Comparison of ENCODE assay signal across 8 cellular contexts in genomic region chr7:155457544-155458316, GRCh38. TPM values are rescaled to one million over a fixed set of nuclear protein-coding genes. Genes with fewer than 3 reads are reported as not detected.
DNase-seq lines count a peak whose midpoint lies in the region; ATAC-seq, FAIRE-seq and TF ChIP-seq lines count a peak whose summit lies in the region.

TSS of gene EN2 (plus strand) at chr7:155458129. CDS start at chr7:155458378, 249 bp downstream.

- no peak within 1 kb of the TSS for H3K27ac ChIP-seq in CD4-positive, alpha-beta T cell (ENCODE audit: low read depth, low read length)
- H3K27ac ChIP-seq in neural progenitor cell = no peak within 1 kb of the TSS

- no peaks in the 10 kb centered on the region for H3K9me3 Mint-ChIP-seq in CD4-positive, alpha-beta T cell
- no peaks in the 10 kb centered on the region for H3K9me3 Mint-ChIP-seq in endothelial cell (ENCODE audit: unreplicated experiment)
- peaks cover 4% of the 10 kb centered on the region for H3K9me3 Mint-ChIP-seq in neural progenitor cell

- ATAC-seq in CD4-positive, alpha-beta T cell (ENCODE audit: poor library complexity) = no peak
- ATAC-seq in HG03520 (IDR thresholded peaks at IDR 0.05; ENCODE audit: unreplicated experiment) (no peak), HG02970 (IDR thresholded peaks at IDR 0.05; ENCODE audit: low FRiP score, unreplicated experiment) (no peak)

- H3K4me2 ChIP-seq in neural progenitor cell = peak within 1 kb of the TSS; percentile 54

- peaks cover 3% of the 10 kb centered on the region for H3K4me1 ChIP-seq in neural progenitor cell

- no peak for FAIRE-seq in H54 (lab: Jason Lieb, UNC)

- H3F3A ChIP-seq in neural progenitor cell (ENCODE audit: low read depth) = peaks cover 8% of the 10 kb centered on the region

- H3K4me3 Mint-ChIP-seq in CD4-positive, alpha-beta T cell = peak within 1 kb of the TSS; percentile 76
- peak within 1 kb of the TSS; percentile 83 for H3K4me3 Mint-ChIP-seq in endothelial cell (ENCODE audit: unreplicated experiment)
- peak within 1 kb of the TSS; percentile 96 for H3K4me3 Mint-ChIP-seq in neural progenitor cell

- DNase-seq in CD4-positive, alpha-beta T cell = no peak
- peak; percentile 21 for DNase-seq in MG63
- DNase-seq in endothelial cell (ENCODE audit: low spot score) = no peak
- DNase-seq in neural progenitor cell (ENCODE audit: low spot score) = peak; percentile 57
- DNase-seq in H54 (ENCODE audit: insufficient read length, low spot score) = no peak
- no peak for DNase-seq in NOMO-1 treated with DMSO at 0.1 percent for 48 hours (lab: John Stamatoyannopoulos, UW; ENCODE audit: unreplicated experiment)

- H2AFZ ChIP-seq in neural progenitor cell (replicated peaks) = no peak within 1 kb of the TSS

- POLR2A ChIA-PET in CD4-positive, alpha-beta T cell (lab: Charles Lee) = no interaction called here

- H3K4me3 ChIP-seq in MG63 (peak within 1 kb of the TSS; percentile 51), neural progenitor cell (no peak within 1 kb of the TSS)

- H4K20me1 ChIP-seq in neural progenitor cell (ENCODE audit: low read depth) = peaks cover 94% of the 10 kb centered on the region

- no peak for TF ChIP-seq POLR2A in H54 (IDR thresholded peaks at IDR 0.05; ENCODE audit: low read depth, low read length)

- peaks cover 71% of the 10 kb centered on the region for H3K27me3 Mint-ChIP-seq in CD4-positive, alpha-beta T cell
- H3K27me3 Mint-ChIP-seq in endothelial cell (ENCODE audit: unreplicated experiment) (peaks cover 36% of the 10 kb centered on the region), neural progenitor cell (ENCODE audit: insufficient read depth, low read depth) (peaks cover 69% of the 10 kb centered on the region)

- no peak within 1 kb of the TSS for H3K9ac ChIP-seq in neural progenitor cell

- no peak for TF ChIP-seq CTCF in CD4-positive, alpha-beta T cell (IDR thresholded peaks at IDR 0.05)
- TF ChIP-seq CTCF in endothelial cell (IDR thresholded peaks at IDR 0.05; ENCODE audit: unreplicated experiment) (no peak), neural progenitor cell (IDR thresholded peaks at IDR 0.05) (no peak)

- no peaks in the 10 kb centered on the region for H3K79me2 ChIP-seq in neural progenitor cell (ENCODE audit: low read depth)

- peaks cover 81% of the 10 kb centered on the region for H3K27me3 ChIP-seq in CD4-positive, alpha-beta T cell (ENCODE audit: control insufficient read depth, insufficient read depth, low read length)
- H3K27me3 ChIP-seq in MG63 (peaks cover 14% of the 10 kb centered on the region; the same call in 1 of the 2 replicates), neural progenitor cell (peaks cover 98% of the 10 kb centered on the region)

- no peaks in the 10 kb centered on the region for H3K9me3 ChIP-seq in CD4-positive, alpha-beta T cell (ENCODE audit: control insufficient read depth, low read length)
- H3K9me3 ChIP-seq in MG63 = no peaks in the 10 kb centered on the region
- H3K9me3 ChIP-seq in neural progenitor cell (ENCODE audit: low read depth) = no peaks in the 10 kb centered on the region

- CTCF ChIA-PET in CD4-positive, alpha-beta T cell (lab: Charles Lee) = no interaction called here

- H3K4me1 Mint-ChIP-seq in CD4-positive, alpha-beta T cell (ENCODE audit: low read depth) = peaks cover 21% of the 10 kb centered on the region
- H3K4me1 Mint-ChIP-seq in endothelial cell (ENCODE audit: unreplicated experiment) (peaks cover 21% of the 10 kb centered on the region), neural progenitor cell (peaks cover 48% of the 10 kb centered on the region)

- intact Hi-C loops in CD4-positive, alpha-beta T cell (cut with DNase I, micrococcal nuclease) = no loop called here

- H3K36me3 ChIP-seq in MG63 (no peaks in the 10 kb centered on the region), neural progenitor cell (no peaks in the 10 kb centered on the region)

- no peaks in the 10 kb centered on the region for H3K36me3 Mint-ChIP-seq in CD4-positive, alpha-beta T cell (ENCODE audit: low read depth)
- H3K36me3 Mint-ChIP-seq in endothelial cell (ENCODE audit: low read depth, unreplicated experiment) = no peaks in the 10 kb centered on the region
- H3K36me3 Mint-ChIP-seq in neural progenitor cell = peaks cover 20% of the 10 kb centered on the region

- no peak within 1 kb of the TSS for H3K27ac Mint-ChIP-seq in CD4-positive, alpha-beta T cell
- H3K27ac Mint-ChIP-seq in endothelial cell (ENCODE audit: unreplicated experiment) = no peak within 1 kb of the TSS
- H3K27ac Mint-ChIP-seq in neural progenitor cell = peak within 1 kb of the TSS; percentile 69

RNA-seq across cellular contexts. Expression of gene EN2, which starts in this region (rescaled TPM):
- total RNA-seq in CD4-positive, alpha-beta T cell = not detected
- 1.6 and 1.7 TPM in 2 replicates for total RNA-seq in MG63 (2014; rRNA removed; shearing (Covaris generic); ENCODE audit: low replicate concordance)
- total RNA-seq in endothelial cell (ENCODE audit: unreplicated experiment) (2.1 TPM), neural progenitor cell (ENCODE audit: low replicate concordance) (not detected in 2 replicates)

Comparison
In these comparisons a context has a peak if more than half of its experiments do, and no peak if none do; other contexts are left out.
1. Peak in DNase-seq and H3K4me2 ChIP-seq in neural progenitor cell; RNA of the gene not detected or under 1 TPM.